ENCODE assay signal across 8 cellular contexts in the genomic region with DNA sequence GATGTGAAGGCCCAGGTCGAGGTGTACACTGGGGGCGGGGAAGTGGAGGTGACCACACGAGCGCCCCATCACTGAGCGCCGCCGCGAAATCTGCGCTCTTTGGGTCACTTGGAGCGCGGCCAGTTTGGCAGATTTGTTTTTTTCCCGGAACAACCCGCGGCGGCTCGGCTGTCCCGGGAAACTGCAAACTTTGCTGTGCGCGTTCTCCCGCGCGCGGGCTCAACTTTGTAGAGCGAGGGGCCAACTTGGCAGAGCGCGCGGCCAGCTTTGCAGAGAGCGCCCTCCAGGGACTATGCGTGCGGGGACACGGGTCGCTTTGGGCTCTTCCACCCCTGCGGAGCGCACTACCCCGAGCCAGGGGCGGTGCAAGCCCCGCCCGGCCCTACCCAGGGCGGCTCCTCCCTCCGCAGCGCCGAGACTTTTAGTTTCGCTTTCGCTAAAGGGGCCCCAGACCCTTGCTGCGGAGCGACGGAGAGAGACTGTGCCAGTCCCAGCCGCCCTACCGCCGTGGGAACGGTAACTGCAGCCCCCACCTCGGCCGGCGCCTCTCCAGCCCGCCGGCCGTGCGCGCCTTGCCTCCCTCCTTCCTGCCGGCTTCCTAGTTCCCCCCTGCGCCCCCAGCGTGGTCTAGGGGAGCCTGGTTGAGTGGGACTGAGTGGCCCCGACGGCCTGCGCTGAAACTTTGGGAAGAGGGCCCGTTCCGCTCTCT. TPM values are rescaled to one million over a fixed set of nuclear protein-coding genes. Genes with fewer than 3 reads are reported as not detected.
DNase-seq lines count a peak whose midpoint lies in the region; ATAC-seq, FAIRE-seq and TF ChIP-seq lines count a peak whose summit lies in the region.

A gene (plus strand): TSS at position 450 of the 709 bp plus-strand sequence. CDS start 17,582 bp downstream, outside the sequence.

- H3K36me3 Mint-ChIP-seq in central memory CD8-positive, alpha-beta T cell (ENCODE audit: insufficient read depth), result peaks cover 8% of the 10 kb centered on the region

- FAIRE-seq in keratinocyte (lab: Jason Lieb, UNC), result no peak

- H3K9me3 ChIP-seq in keratinocyte (ENCODE audit: control insufficient read depth, low read depth, low read length), result no peaks in the 10 kb centered on the region

- H3K27me3 Mint-ChIP-seq in central memory CD8-positive, alpha-beta T cell, result no peaks in the 10 kb centered on the region

- no peaks in the 10 kb centered on the region for H3K9me1 ChIP-seq in keratinocyte (ENCODE audit: control insufficient read depth, extremely low read depth, insufficient read depth, low read length)

- H3K9ac ChIP-seq in keratinocyte (ENCODE audit: control insufficient read depth, extremely low read depth, insufficient read depth, low read length), result peak within 1 kb of the TSS; percentile 94

- DNase-seq in 8988T (peak; percentile 66), NCI-H2196 (lab: John Stamatoyannopoulos, UW; ENCODE audit: unreplicated experiment) (peak; percentile 49), keratinocyte (ENCODE audit: low read depth, low spot score) (no peak)
- peak; percentile 59 to 69 for DNase-seq in central memory CD8-positive, alpha-beta T cell (ENCODE audit: low spot score in 2 of 2)
- peak; percentile 50 to 66 for DNase-seq in stimulated activated CD4-positive, alpha-beta T cell treated with anti-CD3 and anti-CD28 coated beads, Interleukin-15, amount 100 ng/mL, for 1 hour (ENCODE audit: low read depth in 1 of 2, low spot score in 1 of 2)

- peaks cover under 1% of the 10 kb centered on the region for H3K9me3 Mint-ChIP-seq in central memory CD8-positive, alpha-beta T cell

- peak within 1 kb of the TSS; percentile 93 to 95 (median 94) for H3K4me3 ChIP-seq in keratinocyte (ENCODE audit: control insufficient read depth in 2 of 3, extremely low read depth in 1 of 3, insufficient read depth in 2 of 3, low read depth in 1 of 3, low read length in 3 of 3)

- peak in 1 of 3 experiments; percentile 64 for TF ChIP-seq CTCF in keratinocyte (optimal IDR thresholded peaks at IDR 0.05 in 1 of 3, IDR thresholded peaks at IDR 0.05 in 1 of 3, conservative IDR thresholded peaks at IDR 0.05 in 1 of 3; ENCODE audit: extremely low read depth in 1 of 3, insufficient read depth in 2 of 3, low read length in 3 of 3)

- H3K4me1 ChIP-seq in keratinocyte (ENCODE audit: control insufficient read depth, extremely low read depth, insufficient read depth, low read length), result peaks cover 10% of the 10 kb centered on the region

- no peaks in the 10 kb centered on the region for H4K20me1 ChIP-seq in keratinocyte (ENCODE audit: control insufficient read depth, extremely low read depth, insufficient read depth, low read length)

- peak within 1 kb of the TSS; percentile 85 for H3K27ac Mint-ChIP-seq in central memory CD8-positive, alpha-beta T cell (ENCODE audit: low read depth)

- peak within 1 kb of the TSS; percentile 81 for H3K4me3 Mint-ChIP-seq in central memory CD8-positive, alpha-beta T cell

- dilution Hi-C loops in keratinocyte (cut with MboI; ENCODE audit: extremely low pct_ligation_motif_present, low sequenced_read_pairs), result no loop called here

- peak within 1 kb of the TSS; percentile 100 for H3K4me2 ChIP-seq in keratinocyte (ENCODE audit: control insufficient read depth, extremely low read depth, insufficient read depth, low read depth, low read length)

- H3K27me3 ChIP-seq in keratinocyte (ENCODE audit: control insufficient read depth, extremely low read depth, insufficient read depth, low read length), result no peaks in the 10 kb centered on the region

- H3K36me3 ChIP-seq in keratinocyte (ENCODE audit: control insufficient read depth in 2 of 2, extremely low read depth in 1 of 2, insufficient read depth in 2 of 2, low read length in 2 of 2), result peaks cover 0 to 1% of the 10 kb centered on the region in 2 experiments

- peaks cover 28% of the 10 kb centered on the region for H3K79me2 ChIP-seq in keratinocyte (ENCODE audit: control insufficient read depth, insufficient read depth, low read length)

- TF ChIP-seq POLR2A in GM18505 (IDR thresholded peaks at IDR 0.05; ENCODE audit: borderline replicate concordance, extremely low read depth, insufficient read depth, insufficient read length), result peak; percentile 68

- ATAC-seq in GM18505 (IDR thresholded peaks at IDR 0.05; ENCODE audit: unreplicated experiment), result peak; percentile 67
- ATAC-seq in HG02970 (IDR thresholded peaks at IDR 0.05; ENCODE audit: low FRiP score, unreplicated experiment), result peak; percentile 80
- ATAC-seq in activated CD4-positive, CD25-positive, alpha-beta regulatory T cell treated with anti-CD3 and anti-CD28 coated beads, Interleukin-2, amount 50 U/mL, for 24 hours, result peak; percentile 82 to 85
- peak; percentile 92 for ATAC-seq in central memory CD8-positive, alpha-beta T cell (replicated peaks; ENCODE audit: extremely low read depth, poor library complexity, severe bottlenecking)

- peaks cover 54% of the 10 kb centered on the region for H3K4me1 Mint-ChIP-seq in central memory CD8-positive, alpha-beta T cell

- H3K27ac ChIP-seq in keratinocyte (ENCODE audit: control insufficient read depth, insufficient read depth, low read length), result peak within 1 kb of the TSS; percentile 85

- H2AFZ ChIP-seq in keratinocyte (ENCODE audit: control insufficient read depth, low read length), result peak within 1 kb of the TSS; percentile 100

RNA-seq across cellular contexts. Expression of the gene that starts here (rescaled TPM):
- 14.2 to 26.1 TPM (median 23.2 TPM) in 3 replicates for polyA plus RNA-seq in keratinocyte
- 2.3 TPM for polyA plus RNA-seq in keratinocyte (2011; ENCODE audit: low read depth)
- 18.8 and 24.4 TPM in 2 replicates for polyA plus RNA-seq in keratinocyte (2011; cell fraction: cytosol; rRNA removed)
- 20.4 and 21.8 TPM in 2 replicates for polyA plus RNA-seq in keratinocyte (2011; cell fraction: nucleus; rRNA removed)
- 6.3 and 25.5 TPM in 2 replicates for polyA plus RNA-seq in keratinocyte (2012; ENCODE audit: low replicate concordance)
- polyA minus RNA-seq in keratinocyte, result 6.2 to 14.1 TPM (median 9.7 TPM) in 3 replicates
- polyA minus RNA-seq in keratinocyte (2011; cell fraction: cytosol; rRNA and poly(A)+ RNA removed), result 15.7 TPM
- polyA minus RNA-seq in keratinocyte (2011; cell fraction: nucleus; rRNA and poly(A)+ RNA removed), result 7.2 and 12.8 TPM in 2 replicates
